Comparison of ENCODE assay signal across 14 cellular contexts in the genomic region with DNA sequence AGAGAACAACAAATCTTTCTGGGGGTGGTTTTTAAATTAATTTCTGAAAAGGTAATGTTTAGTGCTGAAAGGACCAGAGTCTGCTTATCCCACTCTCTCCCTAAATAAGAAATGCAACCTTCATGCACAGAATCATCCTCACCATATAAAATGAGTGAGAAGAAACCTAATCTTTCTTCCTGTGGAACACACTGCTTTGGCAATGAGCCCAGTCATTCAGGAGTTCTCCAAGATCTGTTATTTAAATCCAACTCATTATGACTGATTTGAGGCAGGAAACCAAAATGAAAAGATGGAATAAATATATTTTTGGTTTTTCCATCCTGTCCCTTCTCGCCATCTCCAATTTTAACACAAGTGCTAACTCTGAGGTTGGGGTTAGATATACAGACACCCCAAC.
DNase-seq lines count a peak whose midpoint lies in the region; ATAC-seq and TF ChIP-seq lines count a peak whose summit lies in the region.
"Had no signal": no experiment of that assay in that cellular context is flagged by ENCODE, and none has a peak within 500 bp of the region (broad histone marks: within the 10 kb centered on the region; RNA-seq: fewer than 3 reads in every experiment).

No MANE protein-coding gene starts in this region.

- TF ChIP-seq CTCF in astrocyte of the spinal cord (IDR thresholded peaks at IDR 0.05; ENCODE audit: low read depth, low read length) = no peak

- no peak overlapping the region for H3K4me3 ChIP-seq in astrocyte of the spinal cord (ENCODE audit: low read depth, low read length)

- ATAC-seq in HG02763 (IDR thresholded peaks at IDR 0.05; ENCODE audit: unreplicated experiment) = no peak
- ATAC-seq in HG03108 (IDR thresholded peaks at IDR 0.05; ENCODE audit: unreplicated experiment) = no peak
- no peak for ATAC-seq in GM21529 (IDR thresholded peaks at IDR 0.05; ENCODE audit: unreplicated experiment)

- DNase-seq in DMS79 treated with DMSO at 0.1 percent for 48 hours (lab: John Stamatoyannopoulos, UW) (peak; percentile 41), NCI-H2171 (lab: John Stamatoyannopoulos, UW) (peak; percentile 45), astrocyte of the spinal cord (ENCODE audit: low read depth, low spot score) (peak; percentile 61), iris pigment epithelial cell (ENCODE audit: low read depth) (peak; percentile 69)
- DNase-seq in stimulated activated CD4-positive, alpha-beta T cell treated with anti-CD3 and anti-CD28 coated beads, Interleukin-15, amount 100 ng/mL, for 24 hours = no peak
- DNase-seq: activated effector memory CD4-positive, alpha-beta T cell treated with anti-CD3 and anti-CD28 coated beads, Interleukin-2, amount 50 U/mL, for 16 hours; effector memory CD4-positive, alpha-beta T cell; kidney; midbrain; occipital lobe; stimulated activated CD4-positive, alpha-beta T cell treated with anti-CD3 and anti-CD28 coated beads, Interleukin-12 subunit alpha, Interleukin-12 subunit beta, amount 100 ng/mL, for 4 hours had no signal

- in situ Hi-C loops in astrocyte of the spinal cord (cut with HindIII; ENCODE audit: low sequenced_read_pairs) = no loop called here
